In genomic region chr11:3169235-3169951, GRCh38 we compare ENCODE assay signal across 9 cellular contexts. TPM values are rescaled to one million over a fixed set of nuclear protein-coding genes. Genes with fewer than 3 reads are reported as not detected.
DNase-seq lines count a peak whose midpoint lies in the region; TF ChIP-seq lines count a peak whose summit lies in the region.
"Had no signal": no experiment of that assay in that cellular context is flagged by ENCODE, and none has a peak within 500 bp of the region (broad histone marks: within the 10 kb centered on the region; RNA-seq: fewer than 3 reads in every experiment).

No MANE protein-coding gene starts in this region.

- TF ChIP-seq CTCF in esophagus squamous epithelium (IDR thresholded peaks at IDR 0.05) (no peak), nephron progenitor cell (IDR thresholded peaks at IDR 0.05) (no peak)

- no peaks in the 10 kb centered on the region for H3K36me3 Mint-ChIP-seq in T-helper 1 cell treated with Interleukin-12 subunit alpha and Interleukin-12 subunit beta and Interleukin-4 antibody, amounts not matched to agents 30 μg/mL and 1 μg/mL, for 36 hours (ENCODE audit: low read depth)
- H3K36me3 Mint-ChIP-seq in nephron progenitor cell (ENCODE audit: low read depth), result no peaks in the 10 kb centered on the region

- no peaks in the 10 kb centered on the region for H3K36me3 ChIP-seq in esophagus squamous epithelium

- H3K27me3 Mint-ChIP-seq in T-helper 1 cell treated with Interleukin-12 subunit alpha and Interleukin-12 subunit beta and Interleukin-4 antibody, amounts not matched to agents 30 μg/mL and 1 μg/mL, for 36 hours (ENCODE audit: low read depth), result peaks cover 21% of the 10 kb centered on the region
- H3K27me3 Mint-ChIP-seq in nephron progenitor cell (ENCODE audit: low read depth, poor library complexity), result peaks cover 11% of the 10 kb centered on the region

- peaks cover 13 to 39% (median 17%) of the 10 kb centered on the region in 3 donors for H3K4me1 ChIP-seq in esophagus squamous epithelium

- H3K4me3 Mint-ChIP-seq in T-helper 1 cell treated with Interleukin-12 subunit alpha and Interleukin-12 subunit beta and Interleukin-4 antibody, amounts not matched to agents 30 μg/mL and 1 μg/mL, for 36 hours, result peak overlapping the region; percentile 22
- peak overlapping the region; percentile 60 for H3K4me3 Mint-ChIP-seq in nephron progenitor cell

- H3K27ac ChIP-seq in esophagus squamous epithelium, result peak overlapping the region in 3 of 4 donors; percentile 38 to 67 (median 43)

- intact Hi-C loops in esophagus squamous epithelium (cut with DNase I), result no loop called here

- H3K27ac Mint-ChIP-seq in T-helper 1 cell treated with Interleukin-12 subunit alpha and Interleukin-12 subunit beta and Interleukin-4 antibody, amounts not matched to agents 30 μg/mL and 1 μg/mL, for 36 hours, result no peak overlapping the region
- H3K27ac Mint-ChIP-seq in nephron progenitor cell, result no peak overlapping the region

- no peaks in the 10 kb centered on the region for H3K9me3 ChIP-seq in esophagus squamous epithelium

- no peak for DNase-seq in T-helper 1 cell
- DNase-seq in UCSD-AML1 (lab: John Stamatoyannopoulos, UW; ENCODE audit: unreplicated experiment), result peak; percentile 88
- no peak for DNase-seq in esophagus squamous epithelium (lab: John Stamatoyannopoulos, UW)
- DNase-seq in nephron progenitor cell, result no peak
- DNase-seq in NCI-H1694 (lab: John Stamatoyannopoulos, UW), result no peak
- no peak for DNase-seq in DMS114 treated with DMSO at 0.1 percent for 48 hours (lab: John Stamatoyannopoulos, UW; ENCODE audit: unreplicated experiment)
- no peak for DNase-seq in NCI-H2171 (lab: John Stamatoyannopoulos, UW)

- TF ChIP-seq POLR2A in esophagus squamous epithelium (IDR thresholded peaks at IDR 0.05), result no peak

- H3K27me3 ChIP-seq in esophagus squamous epithelium, result peaks cover 0 to 70% (median 0%) of the 10 kb centered on the region in 4 donors

- H3K4me1 Mint-ChIP-seq in T-helper 1 cell treated with Interleukin-12 subunit alpha and Interleukin-12 subunit beta and Interleukin-4 antibody, amounts not matched to agents 30 μg/mL and 1 μg/mL, for 36 hours (ENCODE audit: low read depth), result peaks cover 3% of the 10 kb centered on the region
- peaks cover 34% of the 10 kb centered on the region for H3K4me1 Mint-ChIP-seq in nephron progenitor cell

- H3K9me3 Mint-ChIP-seq in T-helper 1 cell treated with Interleukin-12 subunit alpha and Interleukin-12 subunit beta and Interleukin-4 antibody, amounts not matched to agents 30 μg/mL and 1 μg/mL, for 36 hours, result no peaks in the 10 kb centered on the region
- H3K9me3 Mint-ChIP-seq in nephron progenitor cell, result no peaks in the 10 kb centered on the region

- 0 to 20% methylated on average over 4 to 9 of the region's 30 CpGs for whole genome bisulfite sequencing in esophagus squamous epithelium, 2 donors

- H3K4me3 ChIP-seq in esophagus squamous epithelium, result peak overlapping the region; percentile 1 to 56 (median 36)

RNA-seq across cellular contexts. Expression of gene OSBPL5, which starts 4.3 kb away (rescaled TPM):
- 10 to 100 TPM; 11.9 to 30.9 (median 17.9) TPM for total RNA-seq in esophagus squamous epithelium

RNA-seq across cellular contexts. Expression of gene MRGPRG, which starts 49.2 kb away (rescaled TPM):
- total RNA-seq in esophagus squamous epithelium, result not detected
- total RNA-seq: activated CD8-positive, alpha-beta memory T cell treated with anti-CD3 and anti-CD28 coated beads for 36 hours had no signal
